In genomic region chr15:96395687-96396086, GRCh38 we compare ENCODE assay signal across 21 cellular contexts.
"Had no signal": no experiment of that assay in that cellular context is flagged by ENCODE, and none has a peak within 500 bp of the region (broad histone marks: within the 10 kb centered on the region; RNA-seq: fewer than 3 reads in every experiment).

No MANE protein-coding gene starts in this region.

- H3K27ac ChIP-seq: coronary artery, foreskin keratinocyte, lower lobe of right lung, sigmoid colon, testis, vagina had no signal

- FAIRE-seq: bronchial epithelial cell, kidney had no signal

- H3K9me3 ChIP-seq: lower lobe of right lung, sigmoid colon, testis, vagina had no signal

- DNase-seq: activated CD4-positive, alpha-beta memory T cell treated with anti-CD3 and anti-CD28 coated beads for 36 hours; activated CD4-positive, alpha-beta T cell treated with anti-CD3 and anti-CD28 coated beads for 48 hours; activated naive CD4-positive, alpha-beta T cell treated with Interleukin-2 at 50 U/mL for 16 hours; activated naive CD8-positive, alpha-beta T cell treated with anti-CD3 and anti-CD28 coated beads, Interleukin-2, amount 10 ng/mL, durations not matched to agents 7 days and 5 days; activated T-cell treated with anti-CD3 and anti-CD28 coated beads, Interleukin-2, amount 50 U/mL, for 48 hours; amniotic stem cell; erythroblast; foreskin keratinocyte; kidney; lower lobe of right lung; naive thymus-derived CD4-positive, alpha-beta T cell; occipital lobe; sigmoid colon; stimulated activated CD4-positive, alpha-beta T cell treated with anti-CD3 and anti-CD28 coated beads, Interleukin-15, amount 100 ng/mL, for 24 hours; testis had no signal

- H3K36me3 ChIP-seq: lower lobe of right lung, sigmoid colon, vagina had no signal

- ATAC-seq: foreskin keratinocyte; left lobe of liver; lower lobe of right lung; naive thymus-derived CD4-positive, alpha-beta T cell; stimulated activated memory B cell treated with anti-CD40 and anti-IgM and Interleukin-4, amounts not matched to agents 10 μg/mL and 1 μg/mL and 100 μg/mL, for 72 hours had no signal

- H3K27me3 ChIP-seq: foreskin keratinocyte, sigmoid colon, testis, vagina had no signal

- H3K4me3 ChIP-seq: coronary artery, lower lobe of right lung, sigmoid colon, smooth muscle cell, testis, vagina had no signal

- H3K4me2 ChIP-seq: smooth muscle cell had no signal

- H3K4me1 ChIP-seq: foreskin keratinocyte, lower lobe of right lung, sigmoid colon, testis, vagina had no signal
